In the genomic region with DNA sequence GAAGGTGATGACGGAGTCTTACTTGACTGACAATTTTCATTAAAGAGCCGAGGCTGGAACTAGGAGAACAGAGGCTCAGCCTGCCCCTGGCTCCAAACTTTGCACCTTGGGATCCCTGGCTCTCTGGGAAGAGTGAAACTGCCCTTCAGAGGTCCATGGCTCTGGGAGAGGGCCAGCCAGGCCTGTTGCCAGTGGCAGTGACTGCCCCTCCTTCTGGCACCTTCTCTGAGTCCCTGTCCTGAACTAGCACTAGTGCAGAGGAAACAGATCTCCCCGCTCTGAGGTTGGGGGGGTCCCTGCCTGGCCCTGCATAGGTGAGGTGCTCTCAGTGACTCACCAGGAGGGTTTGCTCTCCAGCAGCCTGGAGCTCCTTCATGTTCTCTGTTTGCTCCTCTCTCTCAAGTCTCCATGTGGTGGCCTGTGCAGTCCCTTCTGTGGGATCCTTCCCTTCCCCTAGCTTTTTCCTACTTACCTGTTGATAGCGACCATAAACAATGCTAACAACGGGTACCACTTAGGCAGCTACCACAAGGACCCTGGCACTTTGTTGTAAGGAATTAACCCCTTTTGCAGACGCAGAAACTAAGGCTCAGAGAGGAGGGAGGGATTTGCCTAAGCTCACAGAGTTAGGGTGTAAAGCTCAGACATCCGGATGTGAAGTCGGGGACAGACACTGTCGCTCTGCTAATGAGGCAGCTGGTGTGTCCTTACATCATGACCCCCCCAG, we compare ENCODE assay signal across 1 cellular context.
TF ChIP-seq lines count a peak whose summit lies in the region.

No MANE protein-coding gene starts in this region.

TF ChIP-seq in WTC11, 78 proteins besides CTCF, POLR2A, EP300 and RAD21 (continued from another document):
- TF ChIP-seq, protein P1, sequence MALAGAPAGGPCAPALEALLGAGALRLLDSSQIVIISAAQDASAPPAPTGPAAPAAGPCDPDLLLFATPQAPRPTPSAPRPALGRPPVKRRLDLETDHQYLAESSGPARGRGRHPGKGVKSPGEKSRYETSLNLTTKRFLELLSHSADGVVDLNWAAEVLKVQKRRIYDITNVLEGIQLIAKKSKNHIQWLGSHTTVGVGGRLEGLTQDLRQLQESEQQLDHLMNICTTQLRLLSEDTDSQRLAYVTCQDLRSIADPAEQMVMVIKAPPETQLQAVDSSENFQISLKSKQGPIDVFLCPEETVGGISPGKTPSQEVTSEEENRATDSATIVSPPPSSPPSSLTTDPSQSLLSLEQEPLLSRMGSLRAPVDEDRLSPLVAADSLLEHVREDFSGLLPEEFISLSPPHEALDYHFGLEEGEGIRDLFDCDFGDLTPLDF (CRISPR knock-in tag; IDR thresholded peaks at IDR 0.05) = no peak
- no peak for TF ChIP-seq NFYB (CRISPR knock-in tag; conservative IDR thresholded peaks at IDR 0.05; ENCODE audit: low read depth)
- TF ChIP-seq, protein P2, sequence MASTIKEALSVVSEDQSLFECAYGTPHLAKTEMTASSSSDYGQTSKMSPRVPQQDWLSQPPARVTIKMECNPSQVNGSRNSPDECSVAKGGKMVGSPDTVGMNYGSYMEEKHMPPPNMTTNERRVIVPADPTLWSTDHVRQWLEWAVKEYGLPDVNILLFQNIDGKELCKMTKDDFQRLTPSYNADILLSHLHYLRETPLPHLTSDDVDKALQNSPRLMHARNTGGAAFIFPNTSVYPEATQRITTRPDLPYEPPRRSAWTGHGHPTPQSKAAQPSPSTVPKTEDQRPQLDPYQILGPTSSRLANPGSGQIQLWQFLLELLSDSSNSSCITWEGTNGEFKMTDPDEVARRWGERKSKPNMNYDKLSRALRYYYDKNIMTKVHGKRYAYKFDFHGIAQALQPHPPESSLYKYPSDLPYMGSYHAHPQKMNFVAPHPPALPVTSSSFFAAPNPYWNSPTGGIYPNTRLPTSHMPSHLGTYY (CRISPR knock-in tag; IDR thresholded peaks at IDR 0.05) = no peak
TF ChIP-seq in WTC11: peak in this region for 0.
